ENCODE assay signal across 26 cellular contexts in the genomic region with DNA sequence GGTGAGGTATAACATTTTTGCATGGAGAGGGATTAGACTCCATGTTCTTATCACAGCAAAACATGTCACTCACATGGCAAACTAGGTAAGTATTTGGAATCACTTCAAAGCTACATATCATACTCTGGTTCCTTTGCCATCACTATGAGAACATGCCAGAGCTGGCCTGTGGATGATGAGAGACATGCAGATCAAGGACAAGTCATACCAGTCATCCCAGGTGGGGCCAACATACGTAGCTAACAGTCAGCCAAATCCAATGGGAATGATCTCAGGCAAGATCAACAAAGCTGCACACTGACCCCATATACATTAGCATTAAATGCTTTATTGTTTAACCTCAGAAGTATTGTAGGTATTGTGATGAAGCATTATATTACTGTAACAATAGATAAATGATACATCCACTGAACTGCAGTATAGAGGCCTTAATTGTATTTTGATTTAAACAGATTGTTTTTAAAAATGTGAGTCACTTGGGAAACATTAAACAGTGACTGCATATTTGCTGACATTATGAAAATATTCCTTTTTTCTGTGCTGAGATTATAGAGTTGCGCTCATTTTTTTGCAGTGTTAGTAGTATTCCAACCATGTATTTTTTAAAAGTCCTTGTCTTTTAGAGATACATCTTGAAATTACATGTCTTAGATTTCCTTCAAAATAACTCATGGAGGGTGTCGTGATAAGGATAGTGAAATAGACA. TPM values are rescaled to one million over a fixed set of nuclear protein-coding genes. Genes with fewer than 3 reads are reported as not detected.
"Had no signal": no experiment of that assay in that cellular context is flagged by ENCODE, and none has a peak within 500 bp of the region (broad histone marks: within the 10 kb centered on the region; RNA-seq: fewer than 3 reads in every experiment).

No MANE protein-coding gene starts in this region.

- H3K4me3 ChIP-seq: esophagus muscularis mucosa, heart right ventricle, left lung, neural progenitor cell, prostate gland, right atrium auricular region, sigmoid colon, stomach, thyroid gland, vagina had no signal

- H3K27ac ChIP-seq: esophagus muscularis mucosa, heart right ventricle, left lung, neural progenitor cell, prostate gland, right atrium auricular region, sigmoid colon, stomach, thyroid gland, vagina had no signal

- FAIRE-seq: islet of Langerhans had no signal

- H3K36me3 ChIP-seq: esophagus muscularis mucosa, heart right ventricle, left lung, neural progenitor cell, prostate gland, right atrium auricular region, sigmoid colon, stomach, thyroid gland, vagina had no signal

- ATAC-seq: heart right ventricle; left cardiac atrium; left lung; naive thymus-derived CD4-positive, alpha-beta T cell; stimulated activated effector memory CD8-positive, alpha-beta T cell treated with anti-CD3 and anti-CD28 coated beads, Interleukin-12 subunit alpha, Interleukin-12 subunit beta, amount 100 ng/mL, for 72 hours had no signal

- H3K9me3 ChIP-seq: esophagus muscularis mucosa, heart right ventricle, left lung, prostate gland, right atrium auricular region, sigmoid colon, stomach, thyroid gland, vagina had no signal

- H3K27me3 ChIP-seq: esophagus muscularis mucosa, left lung, neural progenitor cell, right atrium auricular region, sigmoid colon, stomach, thyroid gland, vagina had no signal

- H3K9ac ChIP-seq: neural progenitor cell had no signal

- H3K4me1 ChIP-seq: esophagus muscularis mucosa, heart right ventricle, left lung, neural progenitor cell, prostate gland, right atrium auricular region, sigmoid colon, stomach, thyroid gland, vagina had no signal

- H3K4me2 ChIP-seq: neural progenitor cell had no signal

- DNase-seq: effector CD8-positive, alpha-beta T cell; endodermal cell; foreskin melanocyte; glutamatergic neuron; heart right ventricle; hippocampal formation; left cardiac atrium; left lung; mesendoderm; midbrain; naive thymus-derived CD4-positive, alpha-beta T cell; sigmoid colon; stimulated activated CD4-positive, alpha-beta T cell treated with anti-CD3 and anti-CD28 coated beads, Interleukin-2, amount 100 ng/mL, for 24 hours; stimulated activated CD4-positive, alpha-beta T cell treated with anti-CD3 and anti-CD28 coated beads, Interleukin-4, amount 100 ng/mL, for 24 hours; stimulated activated naive CD4-positive, alpha-beta T cell treated with Interleukin-2 at 50 U/mL for 16 hours; stomach; thyroid gland; trophoblast cell had no signal

RNA-seq across cellular contexts. Expression of a gene that starts 54.8 kb away (rescaled TPM):
- polyA plus RNA-seq: fibroblast of lung; heart right ventricle; naive thymus-derived CD4-positive, alpha-beta T cell; sigmoid colon; stomach had no signal
